Comparison of ENCODE assay signal across 1 cellular context in genomic region chr4:122122083-122122482, GRCh38.
TF ChIP-seq lines count a peak whose summit lies in the region.

No MANE protein-coding gene starts in this region.

TF ChIP-seq in K562, 482 proteins besides CTCF, POLR2A, EP300 and RAD21 (continued from another document):
- TF ChIP-seq ZNF398 (CRISPR knock-in tag; IDR thresholded peaks at IDR 0.05) (no peak), TAL1 (IDR thresholded peaks at IDR 0.05) (peak; percentile 62), CCNT2 (IDR thresholded peaks at IDR 0.05; ENCODE audit: borderline replicate concordance, extremely low read depth, insufficient read length, low read depth, low read length) (peak; percentile 16), ZNF778 (CRISPR knock-in tag; IDR thresholded peaks at IDR 0.05) (no peak), SMARCC2 (IDR thresholded peaks at IDR 0.05; ENCODE audit: low read depth) (no peak), TCF3 (CRISPR knock-in tag; IDR thresholded peaks at IDR 0.05) (peak; percentile 63), FOXA3 (CRISPR knock-in tag; conservative IDR thresholded peaks at IDR 0.05 in 1 of 2, IDR thresholded peaks at IDR 0.05 in 1 of 2) (no peak), ZNF184 (CRISPR knock-in tag; IDR thresholded peaks at IDR 0.05) (no peak), ZNF436 (CRISPR knock-in tag; IDR thresholded peaks at IDR 0.05) (no peak), NFXL1 (CRISPR knock-in tag; IDR thresholded peaks at IDR 0.05) (no peak), GTF2B (IDR thresholded peaks at IDR 0.05; ENCODE audit: extremely low read depth, insufficient read length) (no peak), STAT5A (IDR thresholded peaks at IDR 0.05; ENCODE audit: borderline replicate concordance, low read length) (no peak)
